10 cellular contexts compared by ENCODE assay signal in genomic region chr1:243287652-243288051, GRCh38. TPM values are rescaled to one million over a fixed set of nuclear protein-coding genes. Genes with fewer than 3 reads are reported as not detected.
DNase-seq lines count a peak whose midpoint lies in the region; ATAC-seq and TF ChIP-seq lines count a peak whose summit lies in the region.
"Had no signal": no experiment of that assay in that cellular context is flagged by ENCODE, and none has a peak within 500 bp of the region (broad histone marks: within the 10 kb centered on the region; RNA-seq: fewer than 3 reads in every experiment).

No MANE protein-coding gene starts in this region.

- H3K4me1 Mint-ChIP-seq in activated CD4-positive, alpha-beta T cell treated with anti-CD3 and anti-CD28 coated beads, Interleukin-2, amount 10 ng/mL, durations not matched to agents 24 days and 14 days, result peaks cover 17% of the 10 kb centered on the region
- peaks cover 60% of the 10 kb centered on the region for H3K4me1 Mint-ChIP-seq in chondrocyte (ENCODE audit: low read depth)
- peaks cover 10 to 48% (median 40%) of the 10 kb centered on the region in 7 donors for H3K4me1 Mint-ChIP-seq in naive thymus-derived CD4-positive, alpha-beta T cell

- H3K4me1 ChIP-seq in naive thymus-derived CD4-positive, alpha-beta T cell (ENCODE audit: control insufficient read depth in 2 of 2, insufficient read depth in 2 of 2, low read length in 2 of 2), result peaks cover 0 to 5% of the 10 kb centered on the region in 2 donors

- peaks cover 4% of the 10 kb centered on the region for H3K9me3 Mint-ChIP-seq in activated CD4-positive, alpha-beta T cell treated with anti-CD3 and anti-CD28 coated beads, Interleukin-2, amount 10 ng/mL, durations not matched to agents 24 days and 14 days
- H3K9me3 Mint-ChIP-seq in chondrocyte (ENCODE audit: low read depth), result peaks cover 2% of the 10 kb centered on the region
- peaks cover 0 to 22% (median 2%) of the 10 kb centered on the region in 11 donors for H3K9me3 Mint-ChIP-seq in naive thymus-derived CD4-positive, alpha-beta T cell

- peak overlapping the region; percentile 60 for H3K27ac Mint-ChIP-seq in activated CD4-positive, alpha-beta T cell treated with anti-CD3 and anti-CD28 coated beads, Interleukin-2, amount 10 ng/mL, durations not matched to agents 24 days and 14 days
- H3K27ac Mint-ChIP-seq in chondrocyte (ENCODE audit: unreplicated experiment), result peak overlapping the region; percentile 67
- H3K27ac Mint-ChIP-seq in naive thymus-derived CD4-positive, alpha-beta T cell, result peak overlapping the region in 8 of 9 donors; percentile 2 to 74 (median 36)

- H3K4me3 ChIP-seq in naive thymus-derived CD4-positive, alpha-beta T cell (ENCODE audit: low read length), result no peak overlapping the region

- H3K36me3 ChIP-seq in naive thymus-derived CD4-positive, alpha-beta T cell (ENCODE audit: control insufficient read depth in 2 of 3, insufficient read depth in 3 of 3, low read length in 3 of 3), result peaks cover 0 to 14% (median under 1%) of the 10 kb centered on the region in 3 experiments

- no peak for DNase-seq in activated CD4-positive, alpha-beta T cell treated with anti-CD3 and anti-CD28 coated beads, Interleukin-2, amount 10 ng/mL, durations not matched to agents 24 days and 14 days
- DNase-seq in activated CD4-positive, alpha-beta T cell treated with anti-CD3 and anti-CD28 coated beads, Interleukin-2, amount 50 U/mL, for 1 hour, result no peak
- DNase-seq in NOMO-1 treated with DMSO at 0.1 percent for 48 hours (lab: John Stamatoyannopoulos, UW; ENCODE audit: unreplicated experiment) (peak; percentile 97), chondrocyte (ENCODE audit: low spot score) (no peak), NCI-H2196 (lab: John Stamatoyannopoulos, UW; ENCODE audit: unreplicated experiment) (no peak)
- DNase-seq in naive thymus-derived CD4-positive, alpha-beta T cell, result no peak
- no peak for DNase-seq in activated CD8-positive, alpha-beta memory T cell treated with anti-CD3 and anti-CD28 coated beads, Interleukin-2, amount 50 U/mL, for 4 hours

- H3K27me3 ChIP-seq in naive thymus-derived CD4-positive, alpha-beta T cell (ENCODE audit: control insufficient read depth in 2 of 2, insufficient read depth in 2 of 2, low read length in 2 of 2), result no peaks in the 10 kb centered on the region

- POLR2A ChIA-PET in naive thymus-derived CD4-positive, alpha-beta T cell (lab: Charles Lee), result interaction anchor here (0.7 kb wide), 1 partner anchor 817 kb away, joined by 3 read pairs; no protein-coding TSS in a partner anchor

- H3K36me3 Mint-ChIP-seq in activated CD4-positive, alpha-beta T cell treated with anti-CD3 and anti-CD28 coated beads, Interleukin-2, amount 10 ng/mL, durations not matched to agents 24 days and 14 days (ENCODE audit: low read depth), result peaks cover 52% of the 10 kb centered on the region
- H3K36me3 Mint-ChIP-seq in chondrocyte (ENCODE audit: low read depth), result peaks cover 10% of the 10 kb centered on the region
- peaks cover 29 to 66% (median 62%) of the 10 kb centered on the region in 5 donors for H3K36me3 Mint-ChIP-seq in naive thymus-derived CD4-positive, alpha-beta T cell

- no peaks in the 10 kb centered on the region for H3K27me3 Mint-ChIP-seq in activated CD4-positive, alpha-beta T cell treated with anti-CD3 and anti-CD28 coated beads, Interleukin-2, amount 10 ng/mL, durations not matched to agents 24 days and 14 days
- no peaks in the 10 kb centered on the region for H3K27me3 Mint-ChIP-seq in chondrocyte (ENCODE audit: low read depth)
- H3K27me3 Mint-ChIP-seq in naive thymus-derived CD4-positive, alpha-beta T cell, result no peaks in the 10 kb centered on the region
- H3K27me3 Mint-ChIP-seq: brain had no signal

- intact Hi-C loops in activated CD4-positive, alpha-beta T cell treated with anti-CD3 and anti-CD28 coated beads, Interleukin-2, amount 10 ng/mL, durations not matched to agents 24 days and 14 days (cut with micrococcal nuclease), result loop anchor here (1.0 kb wide), 1 partner anchor 32 kb away; the partner anchor contains the start of gene CEP170
- intact Hi-C loops in naive thymus-derived CD4-positive, alpha-beta T cell (cut with micrococcal nuclease), result loop anchor here (2.0 kb wide), 1 partner anchor 33 kb away; the partner anchor contains the start of gene CEP170 (in 2 of the 2)

- CTCF ChIA-PET in naive thymus-derived CD4-positive, alpha-beta T cell (lab: Charles Lee), result interaction anchor here (0.6 to 0.9 kb wide), 2 partner anchors 11 to 1012 kb away, joined by 3 to 5 read pairs; no protein-coding TSS in a partner anchor

- no peak overlapping the region for H3K27ac ChIP-seq in naive thymus-derived CD4-positive, alpha-beta T cell (ENCODE audit: low read depth, low read length)
- H3K27ac ChIP-seq: C4-2B had no signal

- peak overlapping the region; percentile 32 for H3K4me3 Mint-ChIP-seq in activated CD4-positive, alpha-beta T cell treated with anti-CD3 and anti-CD28 coated beads, Interleukin-2, amount 10 ng/mL, durations not matched to agents 24 days and 14 days
- no peak overlapping the region for H3K4me3 Mint-ChIP-seq in chondrocyte (ENCODE audit: unreplicated experiment)
- H3K4me3 Mint-ChIP-seq in naive thymus-derived CD4-positive, alpha-beta T cell, result peak overlapping the region in 5 of 10 donors; percentile 9 to 55 (median 32)
- H3K4me3 Mint-ChIP-seq: brain had no signal

- H3K9me3 ChIP-seq in naive thymus-derived CD4-positive, alpha-beta T cell (ENCODE audit: control insufficient read depth in 2 of 3, low read length in 3 of 3), result peaks cover 0 to 3% (median 0%) of the 10 kb centered on the region in 3 experiments

- peak; percentile 88 for ATAC-seq in HG02623 (IDR thresholded peaks at IDR 0.05; ENCODE audit: unreplicated experiment)
- ATAC-seq in naive thymus-derived CD4-positive, alpha-beta T cell, result peak; percentile 73

- no peak for TF ChIP-seq CTCF in chondrocyte (IDR thresholded peaks at IDR 0.05)

RNA-seq across cellular contexts. Expression of gene SDCCAG8, which starts 31.8 kb away (rescaled TPM):
- total RNA-seq in activated CD4-positive, alpha-beta T cell treated with anti-CD3 and anti-CD28 coated beads, Interleukin-2, amount 10 ng/mL, durations not matched to agents 24 days and 14 days, result 16.5 and 23.6 TPM in 2 replicates
- total RNA-seq in chondrocyte, result 19.8 to 26.5 TPM (median 24.9 TPM) in 3 replicates
- total RNA-seq in naive thymus-derived CD4-positive, alpha-beta T cell, result 10 to 100 TPM; 26.0 to 45.2 (median 41.4) TPM
- polyA plus RNA-seq in naive thymus-derived CD4-positive, alpha-beta T cell, result 10 to 100 TPM; 30.3 to 39.1 TPM

RNA-seq across cellular contexts. Expression of gene CEP170, which starts 32.6 kb away (rescaled TPM):
- total RNA-seq in activated CD4-positive, alpha-beta T cell treated with anti-CD3 and anti-CD28 coated beads, Interleukin-2, amount 10 ng/mL, durations not matched to agents 24 days and 14 days, result 47.2 and 53.4 TPM in 2 replicates
- 101 to 109 TPM (median 108 TPM) in 3 replicates for total RNA-seq in chondrocyte
- total RNA-seq in naive thymus-derived CD4-positive, alpha-beta T cell, result 10 to 100 TPM; 32.9 to 56.1 (median 47.3) TPM
- 10 to 100 TPM; 11.6 to 19.6 TPM for polyA plus RNA-seq in naive thymus-derived CD4-positive, alpha-beta T cell
